Comparison of ENCODE assay signal across 17 cellular contexts in the genomic region with DNA sequence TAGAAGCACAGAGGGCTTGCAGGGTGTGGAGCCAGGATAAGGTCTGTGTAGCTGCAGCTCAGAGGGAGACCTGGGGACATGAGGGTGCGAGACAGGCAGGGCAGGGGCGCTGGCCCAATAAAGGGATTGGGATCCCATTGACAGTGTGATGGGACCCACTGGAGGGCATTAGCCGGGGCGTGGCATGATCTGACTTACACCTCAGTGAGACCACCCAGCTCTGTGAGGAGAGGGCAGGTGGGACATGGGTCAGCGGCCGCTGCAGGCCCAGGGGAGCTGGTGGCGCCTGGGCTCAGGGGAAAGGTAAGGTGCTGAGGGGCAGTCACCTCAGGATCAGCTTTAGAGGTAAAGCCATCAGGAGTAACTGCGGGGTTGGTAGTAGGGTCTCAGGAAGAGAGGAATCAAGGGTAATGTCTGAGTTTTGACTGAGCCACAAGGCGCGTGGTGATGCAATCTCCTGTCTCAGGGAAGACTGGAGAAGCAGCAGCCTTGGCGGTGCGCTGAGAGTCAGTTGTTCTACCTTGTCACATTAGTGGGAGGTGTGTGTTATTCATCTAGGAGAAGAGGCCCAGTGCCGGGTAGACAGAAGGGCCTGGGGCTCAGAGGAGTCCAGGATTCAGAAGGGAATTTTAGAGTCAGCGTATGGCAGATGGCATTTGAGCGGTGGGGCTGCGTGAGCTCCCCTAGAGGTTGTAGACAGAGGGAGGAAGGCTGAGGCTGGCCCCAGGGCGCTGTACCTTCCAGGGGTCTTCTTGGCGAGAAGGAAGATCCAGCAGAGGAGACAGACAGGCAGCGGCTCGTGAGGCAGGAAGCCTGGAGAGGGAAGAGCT. TPM values are rescaled to one million over a fixed set of nuclear protein-coding genes. Genes with fewer than 3 reads are reported as not detected.
"Had no signal": no experiment of that assay in that cellular context is flagged by ENCODE, and none has a peak within 500 bp of the region (broad histone marks: within the 10 kb centered on the region; RNA-seq: fewer than 3 reads in every experiment).

No MANE protein-coding gene starts in this region.

- H3K27ac Mint-ChIP-seq: activated naive CD8-positive, alpha-beta T cell; activated T-cell treated with anti-CD3 and anti-CD28 coated beads, Interleukin-2, amount 50 U/mL, for 72 hours; nephron progenitor cell; progenitor cell of endocrine pancreas; stimulated activated naive CD8-positive, alpha-beta T cell treated with anti-CD3 and anti-CD28 coated beads, Interleukin-15, Interleukin-2, amounts not matched to agents 100 ng/mL and 50 ng/mL, for 24 hours had no signal

- H3K9me3 Mint-ChIP-seq: activated T-cell treated with anti-CD3 and anti-CD28 coated beads, Interleukin-2, amount 50 U/mL, for 72 hours; stimulated activated naive CD8-positive, alpha-beta T cell treated with anti-CD3 and anti-CD28 coated beads, Interleukin-15, Interleukin-2, amounts not matched to agents 100 ng/mL and 50 ng/mL, for 24 hours had no signal

- FAIRE-seq: bronchial epithelial cell had no signal

- DNase-seq: activated CD4-positive, alpha-beta T cell treated with anti-CD3 and anti-CD28 coated beads, Interleukin-2, amount 50 U/mL, for 4 hours; activated gamma-delta T cell; activated T-cell treated with anti-CD3 and anti-CD28 coated beads, Interleukin-2, amount 50 U/mL, for 72 hours; dermis blood vessel endothelial cell; effector memory CD4-positive, alpha-beta T cell; hippocampal formation; left lung; nephron progenitor cell; occipital lobe; transverse colon had no signal

- ATAC-seq: activated CD4-positive, CD25-positive, alpha-beta regulatory T cell treated with anti-CD3 and anti-CD28 coated beads, Interleukin-2, amount 50 U/mL, for 24 hours; activated T-cell treated with anti-CD3 and anti-CD28 coated beads, Interleukin-2, amount 50 U/mL, for 72 hours; left lung had no signal

- H3K4me3 ChIP-seq: left lung, suprapubic skin, transverse colon had no signal

- H3K27me3 ChIP-seq: transverse colon had no signal

- H3K9me3 ChIP-seq: left lung, suprapubic skin, transverse colon had no signal

- H3K27ac ChIP-seq: left lung, suprapubic skin, transverse colon had no signal

- H3K36me3 ChIP-seq: left lung, suprapubic skin, transverse colon had no signal

- H3K4me3 Mint-ChIP-seq: activated naive CD8-positive, alpha-beta T cell; activated T-cell treated with anti-CD3 and anti-CD28 coated beads, Interleukin-2, amount 50 U/mL, for 72 hours; nephron progenitor cell; stimulated activated naive CD8-positive, alpha-beta T cell treated with anti-CD3 and anti-CD28 coated beads, Interleukin-15, Interleukin-2, amounts not matched to agents 100 ng/mL and 50 ng/mL, for 24 hours had no signal

RNA-seq across cellular contexts. Expression of gene BDKRB2, which starts 30.8 kb away (rescaled TPM):
- total RNA-seq: activated CD8-positive, alpha-beta memory T cell treated with anti-CD3 and anti-CD28 coated beads for 36 hours; activated T-cell treated with anti-CD3 and anti-CD28 coated beads, Interleukin-2, amount 50 U/mL, for 72 hours had no signal
